In the genomic region with DNA sequence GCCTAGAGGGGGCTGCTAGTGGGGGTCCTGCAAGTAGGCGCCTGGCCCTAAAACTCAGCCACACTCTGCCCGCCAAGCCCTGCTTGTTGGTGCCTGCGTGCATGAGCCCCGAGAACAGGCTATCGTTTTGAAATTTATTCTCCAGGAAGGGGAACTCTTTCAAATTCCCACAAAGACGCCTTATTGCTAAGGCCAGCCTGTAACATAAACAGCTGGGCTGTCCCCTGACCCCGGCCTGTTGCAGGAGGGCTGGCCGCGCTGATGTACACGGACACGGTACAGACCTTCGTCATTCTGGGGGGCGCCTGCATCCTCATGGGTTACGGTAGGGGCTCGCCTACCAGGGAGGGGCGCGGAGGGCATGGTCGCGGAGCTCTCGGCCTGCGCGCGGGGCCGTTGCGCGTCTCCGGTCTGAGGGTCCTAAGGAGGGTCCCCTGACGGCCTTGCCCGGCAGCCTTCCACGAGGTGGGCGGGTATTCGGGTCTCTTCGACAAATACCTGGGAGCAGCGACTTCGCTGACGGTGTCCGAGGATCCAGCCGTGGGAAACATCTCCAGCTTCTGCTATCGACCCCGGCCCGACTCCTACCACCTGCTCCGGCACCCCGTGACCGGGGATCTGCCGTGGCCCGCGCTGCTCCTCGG, we compare ENCODE assay signal across 8 cellular contexts. TPM values are rescaled to one million over a fixed set of nuclear protein-coding genes. Genes with fewer than 3 reads are reported as not detected.
DNase-seq lines count a peak whose midpoint lies in the region; ATAC-seq, FAIRE-seq and TF ChIP-seq lines count a peak whose summit lies in the region.

No MANE protein-coding gene starts in this region.

- peaks cover 11% of the 10 kb centered on the region for H3K4me1 Mint-ChIP-seq in activated T-cell treated with anti-CD3 and anti-CD28 coated beads, Interleukin-2, amount 50 U/mL, for 24 hours (ENCODE audit: low read depth)
- H3K4me1 Mint-ChIP-seq in brain (peaks cover 17% of the 10 kb centered on the region), memory B cell (peaks cover 3% of the 10 kb centered on the region)

- H3K36me3 ChIP-seq in upper lobe of right lung: peaks cover 9% of the 10 kb centered on the region

- peak overlapping the region; percentile 81 for H3K4me3 Mint-ChIP-seq in activated T-cell treated with anti-CD3 and anti-CD28 coated beads, Interleukin-2, amount 50 U/mL, for 24 hours
- peak overlapping the region; percentile 85 to 88 (median 87) for H3K4me3 Mint-ChIP-seq in brain
- H3K4me3 Mint-ChIP-seq in memory B cell: peak overlapping the region; percentile 91

- H3K4me3 ChIP-seq in upper lobe of right lung: peak overlapping the region; percentile 56

- peaks cover 22% of the 10 kb centered on the region for H3K36me3 Mint-ChIP-seq in activated T-cell treated with anti-CD3 and anti-CD28 coated beads, Interleukin-2, amount 50 U/mL, for 24 hours (ENCODE audit: low read depth)
- H3K36me3 Mint-ChIP-seq in brain (peaks cover 9% of the 10 kb centered on the region), memory B cell (peaks cover 3% of the 10 kb centered on the region)

- ATAC-seq in memory B cell (ENCODE audit: low read depth) (no peak), upper lobe of right lung (no peak)

- intact Hi-C loops in upper lobe of right lung (cut with DNase I): no loop called here

- no peak for FAIRE-seq in RCC 7860 (lab: Jason Lieb, UNC)

- no peak for TF ChIP-seq CTCF in brain (conservative IDR thresholded peaks at IDR 0.05)
- no peak for TF ChIP-seq CTCF in upper lobe of right lung (IDR thresholded peaks at IDR 0.05)

- DNase-seq in activated T-cell treated with anti-CD3 and anti-CD28 coated beads, Interleukin-2, amount 50 U/mL, for 24 hours: no peak
- no peak for DNase-seq in activated T-cell treated with anti-CD3 and anti-CD28 coated beads, Interleukin-2, amount 50 U/mL, for 48 hours
- DNase-seq in memory B cell (ENCODE audit: low spot score in 2 of 2) (no peak), upper lobe of right lung (no peak), RCC 7860 (ENCODE audit: low spot score) (no peak), GDM1 (lab: John Stamatoyannopoulos, UW) (no peak), amniotic stem cell (lab: John Stamatoyannopoulos, UW) (no peak)

- H3K27me3 ChIP-seq in upper lobe of right lung: no peaks in the 10 kb centered on the region

- peaks cover 10% of the 10 kb centered on the region for H3K4me1 ChIP-seq in upper lobe of right lung

- H3K27me3 Mint-ChIP-seq in activated T-cell treated with anti-CD3 and anti-CD28 coated beads, Interleukin-2, amount 50 U/mL, for 24 hours: no peaks in the 10 kb centered on the region
- peaks cover 49% of the 10 kb centered on the region for H3K27me3 Mint-ChIP-seq in brain
- peaks cover 4% of the 10 kb centered on the region for H3K27me3 Mint-ChIP-seq in memory B cell

- H3K9me3 Mint-ChIP-seq in activated T-cell treated with anti-CD3 and anti-CD28 coated beads, Interleukin-2, amount 50 U/mL, for 24 hours: no peaks in the 10 kb centered on the region
- H3K9me3 Mint-ChIP-seq in brain: no peaks in the 10 kb centered on the region
- no peaks in the 10 kb centered on the region for H3K9me3 Mint-ChIP-seq in memory B cell

- peak overlapping the region; percentile 55 for H3K27ac Mint-ChIP-seq in activated T-cell treated with anti-CD3 and anti-CD28 coated beads, Interleukin-2, amount 50 U/mL, for 24 hours
- H3K27ac Mint-ChIP-seq in brain (peak overlapping the region in 3 of 5 experiments; percentile 40 to 57 (median 49)), memory B cell (peak overlapping the region; percentile 3)

- peak overlapping the region; percentile 65 for H3K27ac ChIP-seq in upper lobe of right lung

- H3K9me3 ChIP-seq in upper lobe of right lung: no peaks in the 10 kb centered on the region

RNA-seq across cellular contexts. Expression of a gene that starts 4.3 kb away (rescaled TPM):
- 3.7 TPM for polyA plus RNA-seq in brain (ENCODE audit: insufficient read depth, low read depth, low replicate concordance)
- total RNA-seq in upper lobe of right lung: 3.1 TPM

RNA-seq across cellular contexts. Expression of a gene that starts 15.2 kb away (rescaled TPM):
- 15.8 TPM for polyA plus RNA-seq in brain (ENCODE audit: insufficient read depth, low read depth, low replicate concordance)
- total RNA-seq in upper lobe of right lung: 49.9 TPM

RNA-seq across cellular contexts. Expression of a gene that starts 21.0 kb away (rescaled TPM):
- 103 TPM for polyA plus RNA-seq in brain (ENCODE audit: insufficient read depth, low read depth, low replicate concordance)
- total RNA-seq in upper lobe of right lung: 62.8 TPM

RNA-seq across cellular contexts. Expression of a gene that starts 27.9 kb away (rescaled TPM):
- 19.2 TPM for polyA plus RNA-seq in brain (ENCODE audit: insufficient read depth, low read depth, low replicate concordance)
- 10.8 TPM for total RNA-seq in upper lobe of right lung

RNA-seq across cellular contexts. Expression of a gene that starts 40.5 kb away (rescaled TPM):
- polyA plus RNA-seq in brain (ENCODE audit: insufficient read depth, low read depth, low replicate concordance): not detected
- total RNA-seq in upper lobe of right lung: not detected

Comparison
In these comparisons a context has a peak if more than half of its experiments do, and no peak if none do; other contexts are left out.
1. H3K27ac Mint-ChIP-seq: peak in every context shown above with its lines; median percentile 55 in activated T-cell treated with anti-CD3 and anti-CD28 coated beads, Interleukin-2, amount 50 U/mL, for 24 hours; 49 in brain; 3 in memory B cell.